ENCODE assay signal across 8 cellular contexts in genomic region chr2:25041307-25041927, GRCh38. TPM values are rescaled to one million over a fixed set of nuclear protein-coding genes. Genes with fewer than 3 reads are reported as not detected.
DNase-seq lines count a peak whose midpoint lies in the region; ATAC-seq and TF ChIP-seq lines count a peak whose summit lies in the region.

No MANE protein-coding gene starts in this region.

- TF ChIP-seq EP300 in Ishikawa (IDR thresholded peaks at IDR 0.05; ENCODE audit: borderline replicate concordance) (0 out of 2 replicates have a peak, but pooled peaks have one; percentile 6), sigmoid colon (IDR thresholded peaks at IDR 0.05) (no peak)

- POLR2A ChIA-PET in A673 (lab: Charles Lee; ENCODE audit: low non-redundant PET): interaction anchor here (0.6 kb wide), 1 partner anchor 1731 kb away, joined by 3 read pairs; no protein-coding TSS in a partner anchor

- DNase-seq in A673 (ENCODE audit: low spot score) (peak; percentile 71), RPMI7951 (ENCODE audit: low read depth) (peak; percentile 32), T47D (ENCODE audit: low read depth in 1 of 2, low spot score in 1 of 2) (peak; percentile 64 to 89), sigmoid colon (peak; percentile 80)

- H3K4me3 ChIP-seq in A673 (ENCODE audit: low read depth, low read length, poor library complexity, severe bottlenecking) (peak overlapping the region; percentile 61), iPS-18a (ENCODE audit: low read length) (peak overlapping the region; percentile 66), sigmoid colon (peak overlapping the region; percentile 17 to 87 (median 74))

- H3K27me3 ChIP-seq in A673 (replicated peaks; ENCODE audit: insufficient read depth, low read depth, low read length, poor library complexity) (peaks cover 30% of the 10 kb centered on the region), iPS-18a (ENCODE audit: control insufficient read depth, insufficient read depth, low read length) (peaks cover 29% of the 10 kb centered on the region), sigmoid colon (no peaks in the 10 kb centered on the region)

- no TSS peak for BruUV-seq in A673 (replicated peaks; lab: Mats Ljungman, UMichigan)

- no peak overlapping the region for H3K9ac ChIP-seq in iPS-18a (ENCODE audit: low read length)

- no peak for TF ChIP-seq RAD21 in Ishikawa (IDR thresholded peaks at IDR 0.05; ENCODE audit: low read depth)

- in situ Hi-C loops in T47D (cut with HindIII; ENCODE audit: low pct_unique_long_range_greater_than_20kb, low sequenced_read_pairs): no loop called here

- H3K4me1 ChIP-seq in A673 (ENCODE audit: insufficient read depth, low read length, poor library complexity, severe bottlenecking): peaks cover 18% of the 10 kb centered on the region
- peaks cover 11% of the 10 kb centered on the region for H3K4me1 ChIP-seq in iPS-18a (ENCODE audit: control insufficient read depth, low read depth, low read length)
- H3K4me1 ChIP-seq in sigmoid colon: peaks cover 2 to 22% (median 19%) of the 10 kb centered on the region in 4 donors

- H3K36me3 ChIP-seq in A673 (ENCODE audit: insufficient read depth, low read length, poor library complexity, severe bottlenecking) (no peaks in the 10 kb centered on the region), iPS-18a (ENCODE audit: control insufficient read depth, low read depth, low read length) (no peaks in the 10 kb centered on the region), sigmoid colon (no peaks in the 10 kb centered on the region)

- H3K9me3 ChIP-seq in A673 (ENCODE audit: low read depth, low read length, poor library complexity, severe bottlenecking) (no peaks in the 10 kb centered on the region), iPS-18a (ENCODE audit: control insufficient read depth, low read depth, low read length) (no peaks in the 10 kb centered on the region), sigmoid colon (no peaks in the 10 kb centered on the region)

- 1 to 2% methylated on average over 28 of the region's 28 CpGs for WGBS in sigmoid colon, 2 donors

- CTCF ChIA-PET in A673 (lab: Charles Lee): interaction anchor here (0.6 kb wide), 1 partner anchor 965 kb away, joined by 4 read pairs; the partner anchor contains the start of gene SF3B6

- H3K27ac ChIP-seq in A673 (ENCODE audit: low read depth, low read length, poor library complexity, severe bottlenecking) (no peak overlapping the region), iPS-18a (ENCODE audit: low read length) (no peak overlapping the region), sigmoid colon (peak overlapping the region; percentile 47 to 70 (median 51))

- no peak for TF ChIP-seq POLR2A in sigmoid colon (IDR thresholded peaks at IDR 0.05)

- ATAC-seq in GM18511 (IDR thresholded peaks at IDR 0.05; ENCODE audit: unreplicated experiment) (peak; percentile 3), GM21528 (IDR thresholded peaks at IDR 0.05; ENCODE audit: low FRiP score, unreplicated experiment) (no peak)

- intact Hi-C loops in A673 (cut with micrococcal nuclease; ENCODE audit: unreplicated experiment): loop anchor here (5.0 kb wide), 2 partner anchors 64 to 189 kb away; no protein-coding TSS in a partner anchor
- intact Hi-C loops in sigmoid colon (cut with DNase I): loop anchor here (5.0 kb wide), 2 partner anchors 69 to 86 kb away; partner anchors contain the start of gene DNAJC27

- no peak for TF ChIP-seq CTCF in A673 (conservative IDR thresholded peaks at IDR 0.05; ENCODE audit: low read depth, low read length)
- TF ChIP-seq CTCF in sigmoid colon (IDR thresholded peaks at IDR 0.05): peak in 1 of 4 experiments; percentile 24

TF ChIP-seq in Ishikawa, 13 proteins besides CTCF, POLR2A, EP300 and RAD21:
- TF ChIP-seq NFIC (IDR thresholded peaks at IDR 0.05): peak; percentile 28; the same call in 1 of the 2 replicates
- no peak for TF ChIP-seq REST (IDR thresholded peaks at IDR 0.05; ENCODE audit: low read depth)
- TF ChIP-seq ZBTB7A (IDR thresholded peaks at IDR 0.05; ENCODE audit: low read depth): no peak
- TF ChIP-seq CREB1 (IDR thresholded peaks at IDR 0.05; ENCODE audit: low read depth): no peak
- no peak for TF ChIP-seq FOXM1 (IDR thresholded peaks at IDR 0.05; ENCODE audit: borderline replicate concordance, low read depth)
- TF ChIP-seq EGR1 (IDR thresholded peaks at IDR 0.05): peak; percentile 57
- TF ChIP-seq, protein P1, sequence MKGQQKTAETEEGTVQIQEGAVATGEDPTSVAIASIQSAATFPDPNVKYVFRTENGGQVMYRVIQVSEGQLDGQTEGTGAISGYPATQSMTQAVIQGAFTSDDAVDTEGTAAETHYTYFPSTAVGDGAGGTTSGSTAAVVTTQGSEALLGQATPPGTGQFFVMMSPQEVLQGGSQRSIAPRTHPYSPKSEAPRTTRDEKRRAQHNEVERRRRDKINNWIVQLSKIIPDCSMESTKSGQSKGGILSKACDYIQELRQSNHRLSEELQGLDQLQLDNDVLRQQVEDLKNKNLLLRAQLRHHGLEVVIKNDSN (IDR thresholded peaks at IDR 0.05): no peak
- peak; percentile 16; the same call in 1 of the 2 replicates for TF ChIP-seq TCF12 (IDR thresholded peaks at IDR 0.05; ENCODE audit: low read depth)
- 0 out of 2 replicates have a peak, but pooled peaks have one; percentile 26 for TF ChIP-seq TAF1 (IDR thresholded peaks at IDR 0.05; ENCODE audit: low read depth)
- TF ChIP-seq, protein P2, sequence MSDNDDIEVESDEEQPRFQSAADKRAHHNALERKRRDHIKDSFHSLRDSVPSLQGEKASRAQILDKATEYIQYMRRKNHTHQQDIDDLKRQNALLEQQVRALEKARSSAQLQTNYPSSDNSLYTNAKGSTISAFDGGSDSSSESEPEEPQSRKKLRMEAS (IDR thresholded peaks at IDR 0.05): no peak
- TF ChIP-seq YY1 (IDR thresholded peaks at IDR 0.05; ENCODE audit: low read depth): no peak
- no peak for TF ChIP-seq CEBPB (IDR thresholded peaks at IDR 0.05)
- peak; percentile 63 for TF ChIP-seq TEAD4 (IDR thresholded peaks at IDR 0.05)

RNA-seq across cellular contexts. Expression of gene EFR3B, which starts 0.5 kb away (rescaled TPM):
- 0.76 and 1.0 TPM in 2 replicates for total RNA-seq in A673 (2021)
- total RNA-seq in RPMI7951 (2014; rRNA removed; shearing (Covaris generic)): 0.60 and 1.1 TPM in 2 replicates
- total RNA-seq in sigmoid colon: 1 to 10 TPM in 3 of 4 donors, under 1 TPM in 1; 0.49 to 1.9 (median 1.6) TPM
- under 1 TPM; under 0.01 to 0.50 (median 0.23) TPM for polyA plus RNA-seq in sigmoid colon

Comparison
In these comparisons a context has a peak if more than half of its experiments do, and no peak if none do; other contexts are left out.
1. H3K27ac ChIP-seq: peak in sigmoid colon (4 of 4); none in A673 (single experiment) and iPS-18a (single experiment).
2. Peak in every context shown above with its lines, with median percentiles within 50 percentile points of each other: DNase-seq and H3K4me3 ChIP-seq.